ENCODE assay signal across 11 cellular contexts in genomic region chr7:88615336-88615735, GRCh38.
"Had no signal": no experiment of that assay in that cellular context is flagged by ENCODE, and none has a peak within 500 bp of the region (broad histone marks: within the 10 kb centered on the region; RNA-seq: fewer than 3 reads in every experiment).

No MANE protein-coding gene starts in this region.

- DNase-seq: H7, HFFc6, IMR-90, Kasumi-1, KG1 had no signal

- H2AFZ ChIP-seq: GM23338 had no signal

- H3K4me2 ChIP-seq: GM23338 had no signal

- H3K36me3 ChIP-seq: HAP-1 had no signal

- H3K4me3 ChIP-seq: GM23338, HAP-1, K562 had no signal

- H3K9me3 ChIP-seq: HAP-1 had no signal

- H3K9me3 Mint-ChIP-seq: GM23338 had no signal

- ATAC-seq: GM23338, HCT116, K562 had no signal

- H3K27ac Mint-ChIP-seq: GM23338, HFFc6 had no signal

- FAIRE-seq: H1, HTR-8/SVneo, K562 had no signal

- H3K4me3 Mint-ChIP-seq: GM23338, HFFc6 had no signal

- H3K4me1 ChIP-seq: HAP-1 had no signal
